ENCODE assay signal across 14 cellular contexts in genomic region chr5:177502886-177503285, GRCh38.
"Had no signal": no experiment of that assay in that cellular context is flagged by ENCODE, and none has a peak within 500 bp of the region (broad histone marks: within the 10 kb centered on the region; RNA-seq: fewer than 3 reads in every experiment).

No MANE protein-coding gene starts in this region.

- H3K9me3 Mint-ChIP-seq: activated CD4-positive, alpha-beta memory T cell treated with anti-CD3 and anti-CD28 coated beads for 36 hours; activated naive CD8-positive, alpha-beta T cell treated with anti-CD3 and anti-CD28 coated beads for 36 hours; activated T-cell treated with anti-CD3 and anti-CD28 coated beads, Interleukin-2, amount 50 U/mL, for 72 hours; memory B cell; natural killer cell treated with Interleukin-12 subunit alpha and Interleukin-12 subunit beta and Interleukin-15 and Interleukin-18, amount 100 ng/mL, for 72 hours; T-helper 2 cell treated with Interferon-gamma antibody and Interleukin-4, amounts not matched to agents 5 μg/mL and 100 μg/mL, for 36 hours had no signal

- H3K27ac Mint-ChIP-seq: activated CD4-positive, alpha-beta memory T cell treated with anti-CD3 and anti-CD28 coated beads for 36 hours; activated naive CD8-positive, alpha-beta T cell treated with anti-CD3 and anti-CD28 coated beads for 36 hours; activated T-cell treated with anti-CD3 and anti-CD28 coated beads, Interleukin-2, amount 50 U/mL, for 72 hours; natural killer cell treated with Interleukin-12 subunit alpha and Interleukin-12 subunit beta and Interleukin-15 and Interleukin-18, amount 100 ng/mL, for 72 hours; T-helper 2 cell treated with Interferon-gamma antibody and Interleukin-4, amounts not matched to agents 5 μg/mL and 100 μg/mL, for 36 hours had no signal

- H3K4me3 ChIP-seq: esophagus muscularis mucosa had no signal

- H3K36me3 Mint-ChIP-seq: activated CD4-positive, alpha-beta memory T cell treated with anti-CD3 and anti-CD28 coated beads for 36 hours; natural killer cell treated with Interleukin-12 subunit alpha and Interleukin-12 subunit beta and Interleukin-15 and Interleukin-18, amount 100 ng/mL, for 72 hours had no signal

- H3K9me3 ChIP-seq: esophagus muscularis mucosa had no signal

- ATAC-seq: activated T-cell treated with anti-CD3 and anti-CD28 coated beads, Interleukin-2, amount 50 U/mL, for 72 hours; left cardiac atrium; natural killer cell treated with Interleukin-12 subunit alpha and Interleukin-12 subunit beta and Interleukin-15 and Interleukin-18, amount 100 ng/mL, for 72 hours had no signal

- H3K27ac ChIP-seq: esophagus muscularis mucosa had no signal

- H3K4me3 Mint-ChIP-seq: activated CD4-positive, alpha-beta memory T cell treated with anti-CD3 and anti-CD28 coated beads for 36 hours; activated naive CD8-positive, alpha-beta T cell treated with anti-CD3 and anti-CD28 coated beads for 36 hours; activated T-cell treated with anti-CD3 and anti-CD28 coated beads, Interleukin-2, amount 50 U/mL, for 72 hours; natural killer cell treated with Interleukin-12 subunit alpha and Interleukin-12 subunit beta and Interleukin-15 and Interleukin-18, amount 100 ng/mL, for 72 hours; T-helper 2 cell treated with Interferon-gamma antibody and Interleukin-4, amounts not matched to agents 5 μg/mL and 100 μg/mL, for 36 hours had no signal

- H3K27me3 ChIP-seq: esophagus muscularis mucosa had no signal

- DNase-seq: activated CD4-positive, alpha-beta memory T cell treated with anti-CD3 and anti-CD28 coated beads for 36 hours; activated CD4-positive, alpha-beta T cell treated with anti-CD3 and anti-CD28 coated beads for 1 hour; activated gamma-delta T cell treated with Interleukin-2 at 50 U/mL for 16 hours; activated naive CD8-positive, alpha-beta T cell treated with anti-CD3 and anti-CD28 coated beads for 36 hours; activated T-cell treated with anti-CD3 and anti-CD28 coated beads, Interleukin-2, amount 50 U/mL, for 72 hours; anterior cingulate cortex; left cardiac atrium; retina; stimulated activated CD4-positive, alpha-beta T cell treated with anti-CD3 and anti-CD28 coated beads, Interleukin-15, amount 100 ng/mL, for 24 hours; stimulated activated CD4-positive, alpha-beta T cell treated with anti-CD3 and anti-CD28 coated beads, Interleukin-4, amount 100 ng/mL, for 24 hours had no signal
